8 cellular contexts compared by ENCODE assay signal in genomic region chr20:290081-290831, GRCh38. TPM values are rescaled to one million over a fixed set of nuclear protein-coding genes. Genes with fewer than 3 reads are reported as not detected.
DNase-seq lines count a peak whose midpoint lies in the region; ATAC-seq and TF ChIP-seq lines count a peak whose summit lies in the region.

C20orf96 (minus strand) TSS chr20:290750; CDS start chr20:290610, 140 bp downstream.

- no peak for DNase-seq in AG04449 (ENCODE audit: low read depth, low spot score)
- peak; percentile 93 for DNase-seq in NCI-H2196 (lab: John Stamatoyannopoulos, UW; ENCODE audit: unreplicated experiment)
- DNase-seq in WERI-Rb-1 = peak; percentile 95
- DNase-seq in mammary epithelial cell = peak; percentile 84
- DNase-seq in inferior parietal cortex (ENCODE audit: extremely low spot score) = peak; percentile 93
- DNase-seq in spleen = peak; percentile 97

- H3K4me1 ChIP-seq in mammary epithelial cell (ENCODE audit: insufficient read depth, low read length) (peaks cover 11% of the 10 kb centered on the region), spleen (peaks cover 13 to 42% (median 23%) of the 10 kb centered on the region in 6 donors)

- intact Hi-C loops in mammary epithelial cell (cut with micrococcal nuclease) = no loop called here
- intact Hi-C loops in spleen (cut with DNase I; ENCODE audit: low total_unique reads) = no loop called here

- H3K4me2 ChIP-seq in mammary epithelial cell (ENCODE audit: insufficient read depth, low read depth, low read length) = peak within 1 kb of the TSS; percentile 87

- H3K4me3 ChIP-seq in AG04449 (ENCODE audit: low read depth, low read length) = peak within 1 kb of the TSS; percentile 82
- H3K4me3 ChIP-seq in WERI-Rb-1 (ENCODE audit: low read depth, low read length) = peak within 1 kb of the TSS; percentile 98
- peak within 1 kb of the TSS; percentile 61 to 65 (median 61) for H3K4me3 ChIP-seq in mammary epithelial cell (replicated peaks in 1 of 3; ENCODE audit: insufficient read depth in 1 of 3, low read depth in 2 of 3, low read length in 3 of 3)
- H3K4me3 ChIP-seq in spleen = peak within 1 kb of the TSS; percentile 33 to 79 (median 56)

- peak within 1 kb of the TSS; percentile 75 for H3K9ac ChIP-seq in mammary epithelial cell (ENCODE audit: insufficient read depth, low read length)

- peaks cover 15% of the 10 kb centered on the region for H3K36me3 ChIP-seq in WERI-Rb-1
- no peaks in the 10 kb centered on the region for H3K36me3 ChIP-seq in mammary epithelial cell (ENCODE audit: insufficient read depth, low read length)
- H3K36me3 ChIP-seq in spleen = no peaks in the 10 kb centered on the region

- no peaks in the 10 kb centered on the region for H4K20me1 ChIP-seq in mammary epithelial cell (ENCODE audit: insufficient read depth, low read length)

- H3K79me2 ChIP-seq in mammary epithelial cell (ENCODE audit: insufficient read depth, low read length) = no peaks in the 10 kb centered on the region

- CTCF ChIA-PET in AG04449 (lab: Yijun Ruan, JAX) = interaction anchor here (1.4 kb wide), 1 partner anchor 17 kb away, joined by 3 read pairs; no protein-coding TSS in a partner anchor
- CTCF ChIA-PET in mammary epithelial cell (lab: Charles Lee; ENCODE audit: low non-redundant PET) = no interaction called here

- peak within 1 kb of the TSS; percentile 100 for H2AFZ ChIP-seq in mammary epithelial cell (ENCODE audit: low read depth, low read length)

- TF ChIP-seq CTCF in AG04449 (IDR thresholded peaks at IDR 0.05; ENCODE audit: insufficient read depth, low read length, missing control alignments) (peak; percentile 55), WERI-Rb-1 (IDR thresholded peaks at IDR 0.05; ENCODE audit: low read depth, low read length) (peak; percentile 45), mammary epithelial cell (conservative IDR thresholded peaks at IDR 0.05 in 1 of 2, IDR thresholded peaks at IDR 0.05 in 1 of 2; ENCODE audit: extremely low read depth in 1 of 2, insufficient read depth in 1 of 2, low read depth in 1 of 2, low read length in 2 of 2) (peak; percentile 29 to 53), spleen (IDR thresholded peaks at IDR 0.05 in 8 of 11, conservative IDR thresholded peaks at IDR 0.05 in 3 of 11) (peak in 7 of 11 experiments; percentile 45 to 66 (median 54))

- TF ChIP-seq POLR2A in spleen (IDR thresholded peaks at IDR 0.05) = no peak

- in situ Hi-C loops in mammary epithelial cell (cut with MboI; ENCODE audit: low sequenced_read_pairs in 2 of 2) = no loop called here

- BruUV-seq in mammary epithelial cell (replicated peaks; lab: Mats Ljungman, UMichigan) = no TSS peak

- dilution Hi-C loops in mammary epithelial cell (cut with HindIII; ENCODE audit: low sequenced_read_pairs) = no loop called here

- POLR2A ChIA-PET in AG04449 (lab: Yijun Ruan, JAX) = interaction anchor here (1.6 kb wide), 1 partner anchor 34 kb away, joined by 3 read pairs; no protein-coding TSS in a partner anchor

- ATAC-seq in GM18867 (IDR thresholded peaks at IDR 0.05; ENCODE audit: unreplicated experiment) (peak; percentile 86), HG03103 (IDR thresholded peaks at IDR 0.05; ENCODE audit: low read depth, unreplicated experiment) (peak; percentile 63)

- H3K9me3 ChIP-seq in WERI-Rb-1 (ENCODE audit: severe bottlenecking) = no peaks in the 10 kb centered on the region
- H3K9me3 ChIP-seq in mammary epithelial cell (replicated peaks; ENCODE audit: insufficient read depth, low read length) = no peaks in the 10 kb centered on the region
- no peaks in the 10 kb centered on the region for H3K9me3 ChIP-seq in spleen

- WGBS in mammary epithelial cell (ENCODE audit: low coverage, missing lambda C conversion rate) = 3% methylated on average over 20 of the region's 43 CpGs
- 0 to 1% (median 0%) methylated on average over 43 of the region's 43 CpGs for WGBS in spleen, 5 donors

- H3K27me3 ChIP-seq in WERI-Rb-1 (ENCODE audit: insufficient read depth, low read depth, severe bottlenecking) (no peaks in the 10 kb centered on the region), mammary epithelial cell (ENCODE audit: insufficient read depth, low read length) (no peaks in the 10 kb centered on the region), spleen (replicated peaks in 1 of 7) (no peaks in the 10 kb centered on the region)

- H3K27ac ChIP-seq in WERI-Rb-1 (peak within 1 kb of the TSS; percentile 85), mammary epithelial cell (ENCODE audit: insufficient read depth, low read depth, low read length) (peak within 1 kb of the TSS; percentile 82), spleen (peak within 1 kb of the TSS; percentile 29 to 86 (median 74))

RNA-seq across cellular contexts. Expression of gene C20orf96, which starts in this region (rescaled TPM):
- 1 to 10 TPM in 1 of 2 donors, under 1 TPM in 1; 0.83 to 2.7 TPM for total RNA-seq in mammary epithelial cell
- 2.3 TPM for polyA plus RNA-seq in mammary epithelial cell
- not detected for polyA minus RNA-seq in mammary epithelial cell
- total RNA-seq in spleen = 10 to 100 TPM in 1 of 7 donors, 1 to 10 TPM in 6; 2.3 to 10.4 (median 7.3) TPM
- 1 to 10 TPM; 3.8 to 5.4 (median 4.4) TPM for polyA plus RNA-seq in spleen
